In the genomic region with DNA sequence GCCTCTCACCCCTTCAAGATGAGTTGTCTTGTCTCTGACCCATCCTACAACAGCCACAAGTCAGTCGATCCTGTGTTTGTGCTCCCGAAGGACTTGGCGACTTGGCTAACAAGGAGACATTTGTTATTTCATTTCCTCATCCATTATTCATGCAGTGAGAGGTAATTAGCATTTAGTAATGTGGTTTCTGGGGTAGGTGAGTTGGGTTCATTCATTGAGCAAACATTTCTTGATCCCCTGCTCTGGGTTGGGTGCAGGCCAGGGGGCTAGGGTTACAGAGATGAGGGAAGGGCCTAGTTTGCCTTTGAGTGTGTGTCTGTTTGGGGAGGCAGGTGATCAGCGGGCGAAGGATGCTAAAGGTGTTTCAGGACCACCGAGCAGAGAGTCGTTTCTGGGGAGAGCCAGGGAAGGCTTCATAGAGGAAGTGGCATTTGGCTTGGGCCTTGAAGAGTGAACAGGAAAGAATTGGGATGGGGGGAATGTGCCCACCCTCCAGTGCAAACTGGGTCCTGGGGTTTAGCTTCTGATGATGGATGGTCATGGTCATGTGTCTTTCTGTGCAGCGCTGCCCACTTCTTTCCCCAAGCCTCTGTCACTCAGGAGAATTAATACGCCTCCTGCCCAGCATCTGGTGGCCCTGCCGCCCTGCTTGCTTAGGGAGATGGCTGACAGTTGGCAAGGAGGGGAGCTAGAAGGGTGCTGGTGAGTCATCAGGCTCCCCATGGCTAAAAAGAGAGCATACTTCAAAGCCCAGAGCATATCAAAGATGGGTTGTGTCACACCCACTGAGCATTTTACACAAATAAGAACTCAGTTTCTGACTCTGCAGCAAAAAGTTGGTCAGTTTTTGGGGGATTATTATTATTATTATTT, we compare ENCODE assay signal across 7 cellular contexts. TPM values are rescaled to one million over a fixed set of nuclear protein-coding genes. Genes with fewer than 3 reads are reported as not detected.
DNase-seq lines count a peak whose midpoint lies in the region; TF ChIP-seq lines count a peak whose summit lies in the region.

No MANE protein-coding gene starts in this region.

- H3K27me3 ChIP-seq in MG63 (no peaks in the 10 kb centered on the region), SJCRH30 (no peaks in the 10 kb centered on the region)

- peaks cover 33% of the 10 kb centered on the region for H3K4me1 ChIP-seq in SJCRH30

- H3K4me3 ChIP-seq in MG63: no peak overlapping the region
- H3K4me3 ChIP-seq in SJCRH30: peak overlapping the region; percentile 14
- no peak overlapping the region for H3K4me3 ChIP-seq in choroid plexus epithelial cell (ENCODE audit: low read depth, low read length)

- TF ChIP-seq CTCF in choroid plexus epithelial cell (conservative IDR thresholded peaks at IDR 0.05; ENCODE audit: low read depth, low read length): no peak

- peak overlapping the region; percentile 92 for H3K27ac ChIP-seq in SJCRH30

- H3K36me3 ChIP-seq in MG63 (peaks cover 2% of the 10 kb centered on the region; the same call in 1 of the 2 replicates), SJCRH30 (peaks cover 24% of the 10 kb centered on the region)

- peak; percentile 31 for DNase-seq in MG63
- peak; percentile 74 to 84 for DNase-seq in SJCRH30
- peak; percentile 59 for DNase-seq in choroid plexus epithelial cell (ENCODE audit: low read depth)
- peak; percentile 7 to 40 for DNase-seq in stimulated activated CD4-positive, alpha-beta T cell treated with anti-CD3 and anti-CD28 coated beads, Interleukin-1b, Interleukin-23, amount 100 ng/mL, for 4 hours (ENCODE audit: low read depth in 2 of 2)
- DNase-seq in SK-N-DZ (ENCODE audit: low spot score): no peak
- no peak for DNase-seq in stimulated activated naive CD4-positive, alpha-beta T cell (lab: John Stamatoyannopoulos, UW)
- no peak for DNase-seq in middle frontal gyrus (ENCODE audit: extremely low spot score, low spot score)

- no peaks in the 10 kb centered on the region; the same call in 1 of the 2 replicates for H3K9me3 ChIP-seq in MG63
- H3K9me3 ChIP-seq in SJCRH30 (replicated peaks): no peaks in the 10 kb centered on the region

RNA-seq across cellular contexts. Expression of gene MSI2, which starts 38.5 kb away (rescaled TPM):
- 2.8 and 6.3 TPM in 2 replicates for total RNA-seq in MG63 (2014; rRNA removed; shearing (Covaris generic); ENCODE audit: low replicate concordance)
- 73.7 and 76.6 TPM in 2 replicates for total RNA-seq in SJCRH30 (2014; rRNA removed; shearing (Covaris generic))
- 24.2 and 32.3 TPM in 2 replicates for polyA plus RNA-seq in SK-N-DZ (2014; cell fraction: cytosol; rRNA removed)
- polyA plus RNA-seq in SK-N-DZ (2014; cell fraction: nucleus; rRNA removed): 19.7 and 28.7 TPM in 2 replicates

Comparison
In these comparisons a context has a peak if more than half of its experiments do, and no peak if none do; other contexts are left out.
1. DNase-seq: peak in MG63 (single experiment), SJCRH30 (2 of 2), choroid plexus epithelial cell (single experiment) and stimulated activated CD4-positive, alpha-beta T cell treated with anti-CD3 and anti-CD28 coated beads, Interleukin-1b, Interleukin-23, amount 100 ng/mL, for 4 hours (2 of 2); none in SK-N-DZ (single experiment), stimulated activated naive CD4-positive, alpha-beta T cell (0 of 6) and middle frontal gyrus (single experiment).
2. RNA of gene MSI2, which starts 38.5 kb away (total RNA-seq): 73.7 to 76.6 TPM in SJCRH30; 2.8 to 6.3 TPM in MG63; every median in the first group is over 10 times any median in the second.